ENCODE assay signal across 1 cellular context in genomic region chr5:142735323-142736246, GRCh38.
TF ChIP-seq lines count a peak whose summit lies in the region.

No MANE protein-coding gene starts in this region.

TF ChIP-seq in WTC11, 78 proteins besides CTCF, POLR2A, EP300 and RAD21 (continued from another document):
- no peak for TF ChIP-seq FOXP4 (CRISPR knock-in tag; IDR thresholded peaks at IDR 0.05)
- TF ChIP-seq TEAD1 (CRISPR knock-in tag; IDR thresholded peaks at IDR 0.05), result no peak
- no peak for TF ChIP-seq ARID4B (CRISPR knock-in tag; IDR thresholded peaks at IDR 0.05; ENCODE audit: borderline replicate concordance)
